8 cellular contexts compared by ENCODE assay signal in the genomic region with DNA sequence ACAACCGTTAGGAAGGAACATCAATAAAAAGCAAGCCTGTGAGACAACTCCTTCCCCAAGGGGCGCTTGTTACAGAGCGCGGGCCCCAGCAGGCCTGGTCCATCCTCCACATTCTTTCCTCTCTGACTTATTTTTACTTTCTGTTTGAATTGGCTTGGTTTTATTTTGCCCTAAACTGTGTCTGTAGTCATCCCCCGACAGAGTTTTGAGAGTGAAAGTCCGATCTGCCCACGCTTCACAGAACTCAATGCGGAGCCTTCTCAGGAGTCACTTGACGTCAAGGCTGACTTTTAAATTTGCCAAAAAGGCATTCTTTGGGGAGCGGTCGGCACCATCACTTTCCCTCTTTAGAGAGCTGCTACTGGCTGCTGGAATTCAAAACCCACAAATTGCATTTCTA.
DNase-seq lines count a peak whose midpoint lies in the region; ATAC-seq and TF ChIP-seq lines count a peak whose summit lies in the region.

No MANE protein-coding gene starts in this region.

- no peaks in the 10 kb centered on the region for H3K27me3 Mint-ChIP-seq in activated naive CD4-positive, alpha-beta T cell treated with anti-CD3 and anti-CD28 coated beads, Interleukin-2, amount 50 U/mL, for 24 hours

- peak overlapping the region; percentile 97 for H3K27ac Mint-ChIP-seq in activated naive CD4-positive, alpha-beta T cell treated with anti-CD3 and anti-CD28 coated beads, Interleukin-2, amount 50 U/mL, for 24 hours

- peaks cover 31% of the 10 kb centered on the region for H3K4me1 Mint-ChIP-seq in activated naive CD4-positive, alpha-beta T cell treated with anti-CD3 and anti-CD28 coated beads, Interleukin-2, amount 50 U/mL, for 24 hours

- H3K36me3 Mint-ChIP-seq in activated naive CD4-positive, alpha-beta T cell treated with anti-CD3 and anti-CD28 coated beads, Interleukin-2, amount 50 U/mL, for 24 hours = peaks cover 6% of the 10 kb centered on the region

- H3K9me3 Mint-ChIP-seq in activated naive CD4-positive, alpha-beta T cell treated with anti-CD3 and anti-CD28 coated beads, Interleukin-2, amount 50 U/mL, for 24 hours = peaks cover 8% of the 10 kb centered on the region

- peak; percentile 1; the same call in 1 of the 2 replicates for TF ChIP-seq CTCF in AG09319 (IDR thresholded peaks at IDR 0.05; ENCODE audit: low read depth, low read length)

- H3K4me3 Mint-ChIP-seq in activated naive CD4-positive, alpha-beta T cell treated with anti-CD3 and anti-CD28 coated beads, Interleukin-2, amount 50 U/mL, for 24 hours = peak overlapping the region; percentile 77

- DNase-seq in AG09319 (ENCODE audit: extremely low read depth, low read depth) (no peak), iris pigment epithelial cell (ENCODE audit: low read depth) (peak; percentile 86), midbrain (lab: John Stamatoyannopoulos, UW) (no peak), DMS79 treated with DMSO at 0.1 percent for 48 hours (lab: John Stamatoyannopoulos, UW) (no peak)
- DNase-seq in stimulated activated CD4-positive, alpha-beta T cell treated with anti-CD3 and anti-CD28 coated beads, TNF-alpha, amount 100 ng/mL, for 4 hours (ENCODE audit: low read depth in 3 of 3) = peak; percentile 26 to 64 (median 55)

- ATAC-seq in GM19468 (IDR thresholded peaks at IDR 0.05; ENCODE audit: extremely low read depth, unreplicated experiment) (peak; percentile 89), HG03575 (IDR thresholded peaks at IDR 0.05; ENCODE audit: extremely low read depth, insufficient number of reproducible peaks, low FRiP score, unreplicated experiment) (peak; percentile 97)

Comparison
In these comparisons a context has a peak if more than half of its experiments do, and no peak if none do; other contexts are left out.
1. DNase-seq: peak in iris pigment epithelial cell (single experiment) and stimulated activated CD4-positive, alpha-beta T cell treated with anti-CD3 and anti-CD28 coated beads, TNF-alpha, amount 100 ng/mL, for 4 hours (3 of 3); none in AG09319 (single experiment), midbrain (single experiment) and DMS79 treated with DMSO at 0.1 percent for 48 hours (single experiment).